Comparison of ENCODE assay signal across 8 cellular contexts in genomic region chr11:117426297-117426685, GRCh38.
DNase-seq lines count a peak whose midpoint lies in the region; ATAC-seq and FAIRE-seq lines count a peak whose summit lies in the region.

No MANE protein-coding gene starts in this region.

- in situ Hi-C loops in KBM-7 (cut with MboI; ENCODE audit: low pct_unique_long_range_greater_than_20kb, low sequenced_read_pairs) = loop anchor here (25.0 kb wide), 1 partner anchor 511 kb away; the partner anchor contains the start of gene TMPRSS13

- H3K36me3 Mint-ChIP-seq in activated naive CD4-positive, alpha-beta T cell treated with anti-CD3 and anti-CD28 coated beads, Interleukin-2, amount 50 U/mL, for 72 hours = no peaks in the 10 kb centered on the region

- DNase-seq in DMS53 (lab: John Stamatoyannopoulos, UW) (peak; percentile 80), KBM-7 (peak; percentile 54), SK-N-DZ (ENCODE audit: low spot score) (peak; percentile 54), Right ventricle myocardium superior (peak; percentile 76), posterior vena cava (ENCODE audit: low spot score) (peak; percentile 89), urothelium cell line (ENCODE audit: low spot score) (peak; percentile 74)
- peak; percentile 67 to 88 for DNase-seq in activated naive CD4-positive, alpha-beta T cell treated with anti-CD3 and anti-CD28 coated beads, Interleukin-2, amount 50 U/mL, for 72 hours (ENCODE audit: low spot score in 2 of 2)

- peak; percentile 82 for FAIRE-seq in urothelium cell line (lab: Jason Lieb, UNC)

- peak; percentile 59 to 67 for ATAC-seq in activated naive CD4-positive, alpha-beta T cell treated with anti-CD3 and anti-CD28 coated beads, Interleukin-2, amount 50 U/mL, for 72 hours
- peak; percentile 78 for ATAC-seq in Right ventricle myocardium superior (ENCODE audit: poor library complexity)
- no peak for ATAC-seq in HG03045 (IDR thresholded peaks at IDR 0.05; ENCODE audit: unreplicated experiment)

- intact Hi-C loops in Right ventricle myocardium superior (cut with DNase I) = loop anchor here (2.0 kb wide), 1 partner anchor 391 kb away; no protein-coding TSS in a partner anchor
- intact Hi-C loops in posterior vena cava (cut with DNase I) = loop anchor here in 1 of 2 donors (10.0 kb wide), 1 partner anchor 389 kb away; no protein-coding TSS in a partner anchor

- H3K9me3 Mint-ChIP-seq in activated naive CD4-positive, alpha-beta T cell treated with anti-CD3 and anti-CD28 coated beads, Interleukin-2, amount 50 U/mL, for 72 hours = no peaks in the 10 kb centered on the region

- no peak overlapping the region for H3K27ac Mint-ChIP-seq in activated naive CD4-positive, alpha-beta T cell treated with anti-CD3 and anti-CD28 coated beads, Interleukin-2, amount 50 U/mL, for 72 hours
